In the genomic region with DNA sequence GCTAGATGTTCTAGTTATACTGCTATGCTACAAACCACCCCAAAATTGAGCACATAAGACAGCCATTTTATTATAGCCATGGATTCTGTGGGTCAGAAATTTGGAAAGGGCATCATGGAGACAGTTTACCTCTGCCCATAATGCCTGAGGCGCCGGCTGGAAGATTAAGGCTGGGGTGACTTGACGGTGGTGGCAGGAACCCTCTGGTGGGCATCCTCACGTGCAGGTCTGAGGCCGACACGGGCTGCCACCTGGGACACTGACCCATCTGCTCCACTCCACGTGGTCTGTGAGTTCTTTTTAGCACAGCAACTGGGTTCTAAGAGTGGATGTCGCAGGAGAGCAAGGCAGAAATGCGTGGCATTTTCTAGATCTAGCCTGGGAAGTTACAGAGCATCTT, we compare ENCODE assay signal across 28 cellular contexts.
"Had no signal": no experiment of that assay in that cellular context is flagged by ENCODE, and none has a peak within 500 bp of the region (broad histone marks: within the 10 kb centered on the region; RNA-seq: fewer than 3 reads in every experiment).

No MANE protein-coding gene starts in this region.

- DNase-seq: activated B cell treated with CpG ODN at 0.5 μM for 24 hours; activated CD4-positive, alpha-beta T cell treated with anti-CD3 and anti-CD28 coated beads, Interleukin-2, amount 50 U/mL, for 4 hours; activated effector memory CD4-positive, alpha-beta T cell treated with Interleukin-2 at 50 U/mL for 16 hours; activated naive CD4-positive, alpha-beta T cell treated with anti-CD3 and anti-CD28 coated beads for 36 hours; activated naive CD8-positive, alpha-beta T cell treated with anti-CD3 and anti-CD28 coated beads for 36 hours; activated T-cell treated with anti-CD3 and anti-CD28 coated beads, Interleukin-2, amount 50 U/mL, for 72 hours; body of pancreas; cortex of kidney; foreskin fibroblast; heart left ventricle; left lung; mucosa of descending colon; retina; stimulated activated CD4-positive, alpha-beta T cell treated with anti-CD3 and anti-CD28 coated beads, Interleukin-1b, Interleukin-23, amount 100 ng/mL, for 48 hours; stimulated activated CD4-positive, alpha-beta T cell treated with anti-CD3 and anti-CD28 coated beads, Interleukin-4, amount 100 ng/mL, for 4 hours; stimulated activated CD8-positive, alpha-beta memory T cell treated with anti-CD3 and anti-CD28 coated beads, Interleukin-4, amount 100 ng/mL, for 48 hours; stimulated activated naive B cell treated with anti-CD40 and anti-IgM and Interleukin-4, amounts not matched to agents 10 μg/mL and 1 μg/mL and 100 μg/mL, for 72 hours; stomach; T-helper 1 cell; thyroid gland; upper lobe of right lung had no signal

- H3K4me3 ChIP-seq: adrenal gland, body of pancreas, cardiac muscle cell, heart left ventricle, left lung, mucosa of descending colon, prostate gland, sigmoid colon, smooth muscle cell, stomach, thyroid gland, upper lobe of right lung had no signal

- H3K36me3 ChIP-seq: adrenal gland, cardiac muscle cell, heart left ventricle, left lung, neutrophil, prostate gland, sigmoid colon, stomach, thyroid gland, upper lobe of right lung had no signal

- H3K4me1 ChIP-seq: body of pancreas, prostate gland had no signal

- H3K27ac ChIP-seq: adrenal gland, body of pancreas, cardiac muscle cell, heart left ventricle, left lung, neutrophil, prostate gland, sigmoid colon, stomach, thyroid gland, upper lobe of right lung had no signal

- H3K4me2 ChIP-seq: smooth muscle cell had no signal

- H3K9me3 ChIP-seq: adrenal gland, body of pancreas, heart left ventricle, left lung, mucosa of descending colon, neutrophil, prostate gland, sigmoid colon, stomach, thyroid gland, upper lobe of right lung had no signal

- H3K27me3 ChIP-seq: body of pancreas, cardiac muscle cell, neutrophil, thyroid gland had no signal

- ATAC-seq: activated T-cell treated with anti-CD3 and anti-CD28 coated beads, Interleukin-2, amount 50 U/mL, for 72 hours; body of pancreas; left lung; mucosa of descending colon; stimulated activated naive B cell treated with anti-CD40 and anti-IgM and Interleukin-4, amounts not matched to agents 10 μg/mL and 1 μg/mL and 100 μg/mL, for 72 hours; upper lobe of right lung had no signal

- FAIRE-seq: endothelial cell of umbilical vein had no signal
